In the genomic region with DNA sequence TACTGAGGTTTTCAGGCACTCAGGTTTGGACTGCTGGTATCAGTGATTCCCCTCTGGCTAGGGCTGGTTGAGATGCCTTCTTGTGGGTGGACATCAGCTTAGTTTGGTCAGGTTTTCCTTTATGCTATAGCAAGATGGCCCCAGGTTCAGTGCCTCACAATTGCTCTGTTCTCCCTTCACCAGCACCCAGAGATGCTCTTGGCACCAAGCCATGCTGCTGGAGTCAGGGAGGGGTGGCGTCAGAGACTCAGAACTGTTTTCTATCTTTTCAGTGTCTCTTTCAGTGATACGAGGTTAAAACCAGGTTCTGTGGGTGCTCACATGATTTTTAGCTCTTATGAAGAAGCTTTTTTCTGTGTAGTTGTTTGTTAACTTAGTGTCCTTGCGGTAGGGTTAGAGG, we compare ENCODE assay signal across 18 cellular contexts.
"Had no signal": no experiment of that assay in that cellular context is flagged by ENCODE, and none has a peak within 500 bp of the region (broad histone marks: within the 10 kb centered on the region; RNA-seq: fewer than 3 reads in every experiment).

No MANE protein-coding gene starts in this region.

- H3K4me1 Mint-ChIP-seq: mesothelial cell of epicardium had no signal

- H3K27ac ChIP-seq: coronary artery, dorsolateral prefrontal cortex, esophagus muscularis mucosa, foreskin keratinocyte, gastrocnemius medialis, heart right ventricle, left lung, lower lobe of right lung had no signal

- H3K4me1 ChIP-seq: foreskin keratinocyte, gastrocnemius medialis, left lung, lower lobe of right lung had no signal

- DNase-seq: dermis blood vessel endothelial cell; dorsolateral prefrontal cortex; effector CD4-positive, alpha-beta T cell; effector memory CD4-positive, alpha-beta T cell; foreskin keratinocyte; gastrocnemius medialis; glutamatergic neuron; heart right ventricle; hippocampal formation; left cardiac atrium; left ventricle myocardium superior; lower lobe of right lung; mesenchymal stem cell; mucosa of descending colon had no signal

- H3K4me3 ChIP-seq: coronary artery, dorsolateral prefrontal cortex, esophagus muscularis mucosa, gastrocnemius medialis, heart right ventricle, left lung, lower lobe of right lung, mucosa of descending colon had no signal

- H3K4me3 Mint-ChIP-seq: mesothelial cell of epicardium had no signal

- H3K9me3 ChIP-seq: esophagus muscularis mucosa, gastrocnemius medialis had no signal

- H3K36me3 ChIP-seq: esophagus muscularis mucosa, gastrocnemius medialis, heart right ventricle, left lung, lower lobe of right lung had no signal

- H3K27ac Mint-ChIP-seq: mesothelial cell of epicardium had no signal

- H3K27me3 ChIP-seq: dorsolateral prefrontal cortex, esophagus muscularis mucosa, foreskin keratinocyte, gastrocnemius medialis, heart right ventricle, left lung had no signal
